ENCODE assay signal across 17 cellular contexts in the genomic region with DNA sequence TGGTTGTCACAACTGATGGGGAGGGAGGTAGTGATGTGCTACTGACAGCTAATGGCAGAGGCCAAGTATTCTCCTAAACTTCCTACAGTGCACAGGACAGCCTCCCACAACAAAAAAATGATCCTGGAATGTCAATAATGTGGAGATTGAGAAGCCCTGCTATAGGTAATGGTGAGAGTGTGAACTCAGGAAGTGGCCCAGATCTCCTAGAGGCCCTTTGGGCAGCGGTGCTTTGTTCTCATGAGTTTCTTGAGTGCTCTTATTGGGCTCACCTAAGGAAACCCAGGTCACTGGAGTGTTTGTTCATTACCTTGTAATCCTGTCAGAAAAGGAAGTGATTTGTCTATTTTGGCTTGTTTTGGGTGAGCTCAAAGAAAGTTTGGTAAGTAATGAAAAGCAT. TPM values are rescaled to one million over a fixed set of nuclear protein-coding genes. Genes with fewer than 3 reads are reported as not detected.
DNase-seq lines count a peak whose midpoint lies in the region; ATAC-seq, FAIRE-seq and TF ChIP-seq lines count a peak whose summit lies in the region.
"Had no signal": no experiment of that assay in that cellular context is flagged by ENCODE, and none has a peak within 500 bp of the region (broad histone marks: within the 10 kb centered on the region; RNA-seq: fewer than 3 reads in every experiment).

No MANE protein-coding gene starts in this region.

- H3K9me3 Mint-ChIP-seq in osteocyte (ENCODE audit: unreplicated experiment), result no peaks in the 10 kb centered on the region
- H3K9me3 Mint-ChIP-seq: CD8-positive, alpha-beta memory T cell; HFFc6 had no signal

- TF ChIP-seq POLR2A in HepG2 (IDR thresholded peaks at IDR 0.05; ENCODE audit: insufficient read depth in 1 of 2, low read depth in 2 of 2, low read length in 2 of 2) (no peak), right lobe of liver (IDR thresholded peaks at IDR 0.05) (no peak), uterus (IDR thresholded peaks at IDR 0.05) (no peak)

- ATAC-seq in HepG2 (no peak), right lobe of liver (no peak), left lung (peak; percentile 78), HG03175 (IDR thresholded peaks at IDR 0.05; ENCODE audit: unreplicated experiment) (no peak)

- peaks cover 61% of the 10 kb centered on the region for H3K4me1 ChIP-seq in HepG2 (ENCODE audit: insufficient read depth, low read length)
- H3K4me1 ChIP-seq in right lobe of liver, result peaks cover 0 to 8% (median 0%) of the 10 kb centered on the region in 4 donors
- peaks cover 13 to 27% of the 10 kb centered on the region in 2 donors for H3K4me1 ChIP-seq in left lung
- peaks cover 0 to 4% of the 10 kb centered on the region in 2 donors for H3K4me1 ChIP-seq in uterus

- H3K4me3 Mint-ChIP-seq in osteocyte (ENCODE audit: unreplicated experiment), result no peak overlapping the region
- H3K4me3 Mint-ChIP-seq: HFFc6 had no signal

- intact Hi-C loops in HepG2 (cut with micrococcal nuclease; ENCODE audit: unreplicated experiment) (loop anchor here (10.0 kb wide), 1 partner anchor 73 kb away; the partner anchor contains the start of gene RNF186), right lobe of liver (cut with DNase I) (no loop called here), left lung (cut with DNase I) (no loop called here), uterus (cut with DNase I; ENCODE audit: low total_unique reads) (loop anchor here (10.0 kb wide), 1 partner anchor 93 kb away; the partner anchor contains the start of gene TMCO4)

- no peak for FAIRE-seq in HepG2 (lab: Jason Lieb, UNC)
- FAIRE-seq in HTR-8/SVneo (lab: Jason Lieb, UNC), result no peak

- BruUV-seq in HepG2 (replicated peaks; lab: Mats Ljungman, UMichigan), result no TSS peak

- peak overlapping the region; percentile 23; the same call in 1 of the 2 replicates for H3K4me2 ChIP-seq in HepG2 (ENCODE audit: low read depth, low read length)
- H3K4me2 ChIP-seq: BLaER1 had no signal

- H4K20me1 ChIP-seq in HepG2 (ENCODE audit: insufficient read depth, low read length), result peaks cover 5% of the 10 kb centered on the region; the same call in 1 of the 2 replicates

- H3K36me3 ChIP-seq in HepG2 (replicated peaks in 1 of 2; ENCODE audit: control insufficient read depth in 1 of 2, insufficient read depth in 2 of 2, low read length in 2 of 2), result peaks cover 14 to 32% of the 10 kb centered on the region in 2 experiments
- peaks cover 0 to 5% (median 0%) of the 10 kb centered on the region in 4 donors for H3K36me3 ChIP-seq in right lobe of liver
- H3K36me3 ChIP-seq in left lung, result peaks cover 0 to 23% of the 10 kb centered on the region in 2 donors
- H3K36me3 ChIP-seq in uterus, result no peaks in the 10 kb centered on the region

- POLR2A ChIA-PET in HepG2 (lab: Yijun Ruan, JAX), result no interaction called here

- H3K27ac Mint-ChIP-seq in osteocyte (ENCODE audit: unreplicated experiment), result peak overlapping the region; percentile 13
- H3K27ac Mint-ChIP-seq: CD8-positive, alpha-beta memory T cell; HFFc6 had no signal

- no peak overlapping the region for H3K9ac ChIP-seq in HepG2 (ENCODE audit: insufficient read depth, low read depth, low read length)
- H3K9ac ChIP-seq: BLaER1 had no signal

- no peak for TF ChIP-seq EP300 in HepG2 (IDR thresholded peaks at IDR 0.05; ENCODE audit: low read depth in 2 of 2, low read length in 2 of 2)
- no peak for TF ChIP-seq EP300 in HepG2 (CRISPR knock-in tag; IDR thresholded peaks at IDR 0.05; ENCODE audit: borderline replicate concordance)

- WGBS in HepG2 (ENCODE audit: low lambda C conversion rate), result 100% methylated on average over 1 of the region's 1 CpG
- 77% methylated on average over 1 of the region's 1 CpG for WGBS in right lobe of liver (ENCODE audit: insufficient coverage, low coverage, low lambda C conversion rate, missing lambda C conversion rate)

- H3K79me2 ChIP-seq in HepG2 (ENCODE audit: insufficient read depth, low read length), result peaks cover 73% of the 10 kb centered on the region

- TF ChIP-seq CTCF in HepG2 (CRISPR knock-in tag; IDR thresholded peaks at IDR 0.05), result no peak
- no peak for TF ChIP-seq CTCF in right lobe of liver (IDR thresholded peaks at IDR 0.05)
- TF ChIP-seq CTCF in left lung (IDR thresholded peaks at IDR 0.05), result no peak
- no peak for TF ChIP-seq CTCF in osteocyte (IDR thresholded peaks at IDR 0.05)
- TF ChIP-seq CTCF in uterus (IDR thresholded peaks at IDR 0.05), result no peak

- in situ Hi-C loops in HepG2 (cut with HindIII; ENCODE audit: extremely low pct_ligation_motif_present, low pct_unique_long_range_greater_than_20kb), result no loop called here

- H3K9me3 ChIP-seq in HepG2 (ENCODE audit: low read length) (no peaks in the 10 kb centered on the region), right lobe of liver (no peaks in the 10 kb centered on the region), left lung (no peaks in the 10 kb centered on the region), uterus (no peaks in the 10 kb centered on the region)
- H3K9me3 ChIP-seq: BLaER1 had no signal

- peaks cover 22% of the 10 kb centered on the region for H3K4me1 Mint-ChIP-seq in osteocyte (ENCODE audit: unreplicated experiment)

- no peak overlapping the region for H3K4me3 ChIP-seq in HepG2 (replicated peaks in 1 of 3; ENCODE audit: insufficient read depth in 1 of 3, low read depth in 2 of 3, low read length in 3 of 3)
- no peak overlapping the region for H3K4me3 ChIP-seq in right lobe of liver
- H3K4me3 ChIP-seq in left lung, result no peak overlapping the region
- H3K4me3 ChIP-seq in uterus, result no peak overlapping the region
- H3K4me3 ChIP-seq: BLaER1 had no signal

- no peak for TF ChIP-seq RAD21 in HepG2 (CRISPR knock-in tag; IDR thresholded peaks at IDR 0.05)

- no peaks in the 10 kb centered on the region for H3K27me3 Mint-ChIP-seq in osteocyte (ENCODE audit: unreplicated experiment)
- H3K27me3 Mint-ChIP-seq: CD8-positive, alpha-beta memory T cell had no signal

- DNase-seq in HepG2 (ENCODE audit: low spot score), result no peak
- DNase-seq in right lobe of liver, result no peak
- no peak for DNase-seq in left lung
- no peak for DNase-seq in osteocyte (ENCODE audit: extremely low spot score, unreplicated experiment)
- no peak for DNase-seq in uterus
- DNase-seq in HTR-8/SVneo (ENCODE audit: insufficient read length, low spot score), result no peak
- no peak for DNase-seq in COLO829 (ENCODE audit: low spot score)
- DNase-seq: 8988T; AML-193; CD8-positive, alpha-beta memory T cell; DMS53; GF-D8; HCEC 1CT; HFFc6 had no signal

- H3K36me3 Mint-ChIP-seq in osteocyte (ENCODE audit: unreplicated experiment), result peaks cover 14% of the 10 kb centered on the region

- H2AFZ ChIP-seq in HepG2 (ENCODE audit: low read length), result no peak overlapping the region

- no peak overlapping the region for H3K27ac ChIP-seq in HepG2 (ENCODE audit: extremely low read length, insufficient read depth, low read length)
- H3K27ac ChIP-seq in right lobe of liver, result no peak overlapping the region
- H3K27ac ChIP-seq in left lung, result no peak overlapping the region
- H3K27ac ChIP-seq in uterus, result no peak overlapping the region
- H3K27ac ChIP-seq: BLaER1 had no signal

- CTCF ChIA-PET in HepG2 (lab: Yijun Ruan, JAX; ENCODE audit: low intra/inter-chr PET ratio, low total read pairs), result no interaction called here

- H3K27me3 ChIP-seq in HepG2 (ENCODE audit: control insufficient read depth in 1 of 2, insufficient read depth in 2 of 2, low read length in 2 of 2) (no peaks in the 10 kb centered on the region; a peak in 1 of 5 replicates), right lobe of liver (no peaks in the 10 kb centered on the region), left lung (no peaks in the 10 kb centered on the region), uterus (no peaks in the 10 kb centered on the region)
- H3K27me3 ChIP-seq: BLaER1 had no signal

RNA-seq across cellular contexts. Expression of gene OTUD3, which starts 5.9 kb away (rescaled TPM):
- total RNA-seq in HepG2 (2016; rRNA removed; fragmentation: Illumina TruSeq; extraction: Trizol) (5.2 and 7.5 TPM in 2 replicates), right lobe of liver (1 to 10 TPM in 5 of 6 experiments, under 1 TPM in 1; 0.98 to 3.4 (median 1.3) TPM), left lung (10 to 100 TPM in 1 of 2 donors, 1 to 10 TPM in 1; 9.8 to 11.0 TPM), osteocyte (9.4 and 11.4 TPM in 2 replicates), uterus (10 to 100 TPM in 2 of 4 donors, 1 to 10 TPM in 2; 2.6 to 20.8 (median 10.7) TPM)
- 4.1 and 7.5 TPM in 2 replicates for total RNA-seq in HepG2 (2016; cell fraction: cytosol; rRNA removed; fragmentation: Illumina TruSeq; extraction: Trizol; ENCODE audit: low read depth)
- 5.4 and 7.4 TPM in 2 replicates for total RNA-seq in HepG2 (2016; cell fraction: insoluble cytoplasmic fraction; rRNA removed; fragmentation: Illumina TruSeq; extraction: Trizol)
- 2.6 and 3.0 TPM in 2 replicates for total RNA-seq in HepG2 (2016; cell fraction: membrane; rRNA removed; fragmentation: Illumina TruSeq; extraction: Trizol)
- total RNA-seq in HepG2 (2016; cell fraction: nucleus; rRNA removed; fragmentation: Illumina TruSeq; extraction: Trizol), result 13.6 and 19.6 TPM in 2 replicates
- polyA plus RNA-seq in HepG2 (2011; rRNA removed), result 5.2 and 5.6 TPM in 2 replicates
- 1.9 and 2.3 TPM in 2 replicates for polyA plus RNA-seq in HepG2 (2011; cell fraction: cytosol; rRNA removed)
- 9.3 and 11.5 TPM in 2 replicates for polyA plus RNA-seq in HepG2 (2011; cell fraction: nucleus; rRNA removed)
- 3.5 and 4.2 TPM in 2 replicates for polyA plus RNA-seq in HepG2 (2012)
- 0.17 and 0.50 TPM in 2 replicates for polyA plus RNA-seq in HepG2 (2016; cell fraction: cytosol; fragmentation: Illumina TruSeq; extraction: Trizol; ENCODE audit: low read depth)
- polyA plus RNA-seq in HepG2 (2016; cell fraction: insoluble cytoplasmic fraction; fragmentation: Illumina TruSeq; extraction: Trizol; ENCODE audit: low read depth), result 3.4 and 3.5 TPM in 2 replicates
- polyA plus RNA-seq in HepG2 (2016; cell fraction: membrane; fragmentation: Illumina TruSeq; extraction: Trizol; ENCODE audit: low read depth), result 0.48 and 0.61 TPM in 2 replicates
- 23.6 and 27.3 TPM in 2 replicates for polyA plus RNA-seq in HepG2 (2016; cell fraction: nucleus; fragmentation: Illumina TruSeq; extraction: Trizol; ENCODE audit: insufficient read depth, low read depth)
- 6.5 and 7.6 TPM in 2 replicates for polyA minus RNA-seq in HepG2 (2011; rRNA and poly(A)+ RNA removed; ENCODE audit: low replicate concordance)
- 2.0 and 3.2 TPM in 2 replicates for polyA minus RNA-seq in HepG2 (2011; cell fraction: cytosol; rRNA and poly(A)+ RNA removed)
- polyA minus RNA-seq in HepG2 (2011; cell fraction: nucleus; rRNA and poly(A)+ RNA removed), result 13.1 and 14.4 TPM in 2 replicates

RNA-seq across cellular contexts. Expression of gene PLA2G2E, which starts 35.3 kb away (rescaled TPM):
- not detected in 2 replicates for total RNA-seq in HepG2 (2016; rRNA removed; fragmentation: Illumina TruSeq; extraction: Trizol)
- total RNA-seq in HepG2 (2016; cell fraction: cytosol; rRNA removed; fragmentation: Illumina TruSeq; extraction: Trizol; ENCODE audit: low read depth), result not detected in 2 replicates
- total RNA-seq in HepG2 (2016; cell fraction: insoluble cytoplasmic fraction; rRNA removed; fragmentation: Illumina TruSeq; extraction: Trizol), result not detected in 2 replicates
- total RNA-seq in HepG2 (2016; cell fraction: membrane; rRNA removed; fragmentation: Illumina TruSeq; extraction: Trizol), result not detected in 2 replicates
- total RNA-seq in HepG2 (2016; cell fraction: nucleus; rRNA removed; fragmentation: Illumina TruSeq; extraction: Trizol), result not detected in 2 replicates
- not detected in 2 replicates for polyA plus RNA-seq in HepG2 (2011; rRNA removed)
- not detected in 2 replicates for polyA plus RNA-seq in HepG2 (2011; cell fraction: cytosol; rRNA removed)
- polyA plus RNA-seq in HepG2 (2011; cell fraction: nucleus; rRNA removed), result 0.50 TPM in 1 of 2 replicates, not detected in the other
- not detected in 2 replicates for polyA plus RNA-seq in HepG2 (2012)
- polyA plus RNA-seq in HepG2 (2016; cell fraction: cytosol; fragmentation: Illumina TruSeq; extraction: Trizol; ENCODE audit: low read depth), result not detected in 2 replicates
- polyA plus RNA-seq in HepG2 (2016; cell fraction: insoluble cytoplasmic fraction; fragmentation: Illumina TruSeq; extraction: Trizol; ENCODE audit: low read depth), result not detected in 2 replicates
- not detected in 2 replicates for polyA plus RNA-seq in HepG2 (2016; cell fraction: membrane; fragmentation: Illumina TruSeq; extraction: Trizol; ENCODE audit: low read depth)
- polyA plus RNA-seq in HepG2 (2016; cell fraction: nucleus; fragmentation: Illumina TruSeq; extraction: Trizol; ENCODE audit: insufficient read depth, low read depth), result not detected in 2 replicates
- polyA minus RNA-seq in HepG2 (2011; rRNA and poly(A)+ RNA removed; ENCODE audit: low replicate concordance), result not detected in 2 replicates
- not detected in 2 replicates for polyA minus RNA-seq in HepG2 (2011; cell fraction: cytosol; rRNA and poly(A)+ RNA removed)
- polyA minus RNA-seq in HepG2 (2011; cell fraction: nucleus; rRNA and poly(A)+ RNA removed), result not detected in 2 replicates
- total RNA-seq in right lobe of liver, result not detected
- not detected for total RNA-seq in left lung
- total RNA-seq in osteocyte, result not detected in 2 replicates
- total RNA-seq in uterus, result not detected
- total RNA-seq: CD8-positive, alpha-beta memory T cell; H4; HFFc6 had no signal
- polyA plus RNA-seq: CD8-positive, alpha-beta memory T cell had no signal

Comparison
In these comparisons a context has a peak if more than half of its experiments do, and no peak if none do; other contexts are left out.
1. intact Hi-C loops: an anchor here in HepG2 (10.0 kb wide) and uterus (10.0 kb wide); none called in right lobe of liver and left lung.